ENCODE assay signal across 16 cellular contexts in genomic region chr1:164311376-164311775, GRCh38.
"Had no signal": no experiment of that assay in that cellular context is flagged by ENCODE, and none has a peak within 500 bp of the region (broad histone marks: within the 10 kb centered on the region; RNA-seq: fewer than 3 reads in every experiment).

No MANE protein-coding gene starts in this region.

- DNase-seq: activated CD4-positive, alpha-beta T cell treated with anti-CD3 and anti-CD28 coated beads for 1 hour; activated gamma-delta T cell; body of pancreas; kidney; left lung; stimulated activated naive CD8-positive, alpha-beta T cell treated with anti-CD3 and anti-CD28 coated beads, Interleukin-15, amount 100 ng/mL, for 72 hours; T-cell; transverse colon had no signal

- H3K36me3 Mint-ChIP-seq: activated naive CD4-positive, alpha-beta T cell treated with anti-CD3 and anti-CD28 coated beads, Interleukin-2, amount 50 U/mL, for 72 hours; T-cell had no signal

- H3K4me3 ChIP-seq: body of pancreas, left lung, right atrium auricular region, skin epidermis, suprapubic skin, transverse colon, vagina had no signal

- H3K4me3 Mint-ChIP-seq: neural crest cell; stimulated activated naive CD8-positive, alpha-beta T cell treated with anti-CD3 and anti-CD28 coated beads, Interleukin-15, amount 100 ng/mL, for 72 hours; T-cell had no signal

- H3K9me3 ChIP-seq: body of pancreas, left lung, right atrium auricular region, suprapubic skin, transverse colon, vagina had no signal

- H3K9me3 Mint-ChIP-seq: neural crest cell; stimulated activated naive CD8-positive, alpha-beta T cell treated with anti-CD3 and anti-CD28 coated beads, Interleukin-15, amount 100 ng/mL, for 72 hours had no signal

- H3K27ac Mint-ChIP-seq: activated naive CD4-positive, alpha-beta T cell treated with anti-CD3 and anti-CD28 coated beads, Interleukin-2, amount 50 U/mL, for 72 hours; progenitor cell of endocrine pancreas; stimulated activated naive CD8-positive, alpha-beta T cell treated with anti-CD3 and anti-CD28 coated beads, Interleukin-15, amount 100 ng/mL, for 72 hours; T-cell had no signal

- H3K36me3 ChIP-seq: left lung, right atrium auricular region, suprapubic skin, transverse colon, vagina had no signal

- H3K4me1 ChIP-seq: body of pancreas, left lung, right atrium auricular region, suprapubic skin, transverse colon, vagina had no signal

- H3K4me1 Mint-ChIP-seq: neural crest cell; stimulated activated naive CD8-positive, alpha-beta T cell treated with anti-CD3 and anti-CD28 coated beads, Interleukin-15, amount 100 ng/mL, for 72 hours; T-cell had no signal

- H3K27ac ChIP-seq: body of pancreas, left lung, right atrium auricular region, skin epidermis, suprapubic skin, transverse colon, vagina had no signal

- FAIRE-seq: frontal cortex, kidney had no signal

- H3K27me3 ChIP-seq: body of pancreas, left lung, right atrium auricular region, suprapubic skin, transverse colon, vagina had no signal

- H3K27me3 Mint-ChIP-seq: stimulated activated naive CD8-positive, alpha-beta T cell treated with anti-CD3 and anti-CD28 coated beads, Interleukin-15, amount 100 ng/mL, for 72 hours; T-cell had no signal
